ENCODE assay signal across 30 cellular contexts in the genomic region with DNA sequence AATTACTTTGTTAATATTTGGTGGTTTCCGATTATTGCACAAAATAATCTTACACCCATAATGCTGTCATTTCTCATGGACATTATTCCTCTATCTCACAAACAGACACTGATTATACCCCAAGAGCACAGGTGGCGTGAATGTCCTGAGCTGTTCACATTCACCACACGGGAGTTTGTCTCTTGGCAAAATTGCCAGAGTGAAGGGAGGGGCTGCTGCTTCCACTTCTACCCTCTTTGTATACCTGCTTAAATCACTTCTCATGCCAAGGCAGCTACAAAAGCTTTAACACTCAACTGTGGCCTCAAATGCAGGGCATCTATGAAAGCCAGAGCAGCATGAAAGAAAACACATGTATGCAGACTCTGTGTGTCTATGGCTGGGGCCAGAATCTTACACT. TPM values are rescaled to one million over a fixed set of nuclear protein-coding genes. Genes with fewer than 3 reads are reported as not detected.
"Had no signal": no experiment of that assay in that cellular context is flagged by ENCODE, and none has a peak within 500 bp of the region (broad histone marks: within the 10 kb centered on the region; RNA-seq: fewer than 3 reads in every experiment).

No MANE protein-coding gene starts in this region.

- H3K4me1 Mint-ChIP-seq: activated CD4-positive, alpha-beta memory T cell treated with anti-CD3 and anti-CD28 coated beads, Interleukin-2, amount 10 ng/mL, durations not matched to agents 7 days and 5 days; brain; WTC11 had no signal

- H3K4me3 Mint-ChIP-seq: activated CD4-positive, alpha-beta memory T cell treated with anti-CD3 and anti-CD28 coated beads, Interleukin-2, amount 10 ng/mL, durations not matched to agents 7 days and 5 days; activated CD4-positive, alpha-beta T cell treated with anti-CD3 and anti-CD28 coated beads, Interleukin-2, amount 10 ng/mL, durations not matched to agents 7 days and 5 days; activated naive CD4-positive, alpha-beta T cell treated with anti-CD3 and anti-CD28 coated beads, Interleukin-2, amount 10 ng/mL, durations not matched to agents 7 days and 5 days; activated naive CD8-positive, alpha-beta T cell treated with anti-CD3 and anti-CD28 coated beads, Interleukin-2, amount 10 ng/mL, durations not matched to agents 7 days and 5 days; activated T-cell treated with anti-CD3 and anti-CD28 coated beads, Interleukin-2, amount 50 U/mL, for 4 hours; brain; effector memory CD8-positive, alpha-beta T cell; WTC11 had no signal

- H3K9me3 Mint-ChIP-seq: activated CD4-positive, alpha-beta memory T cell treated with anti-CD3 and anti-CD28 coated beads, Interleukin-2, amount 10 ng/mL, durations not matched to agents 7 days and 5 days; activated CD4-positive, alpha-beta T cell treated with anti-CD3 and anti-CD28 coated beads, Interleukin-2, amount 10 ng/mL, durations not matched to agents 7 days and 5 days; activated naive CD4-positive, alpha-beta T cell treated with anti-CD3 and anti-CD28 coated beads, Interleukin-2, amount 10 ng/mL, durations not matched to agents 7 days and 5 days; activated naive CD4-positive, alpha-beta T cell treated with anti-CD3 and anti-CD28 coated beads, Interleukin-2, amount 50 U/mL, for 72 hours; activated naive CD8-positive, alpha-beta T cell treated with anti-CD3 and anti-CD28 coated beads, Interleukin-2, amount 10 ng/mL, durations not matched to agents 7 days and 5 days; activated T-cell treated with anti-CD3 and anti-CD28 coated beads, Interleukin-2, amount 50 U/mL, for 4 hours; brain; effector memory CD8-positive, alpha-beta T cell; WTC11 had no signal

- H3K36me3 Mint-ChIP-seq: activated naive CD4-positive, alpha-beta T cell treated with anti-CD3 and anti-CD28 coated beads, Interleukin-2, amount 10 ng/mL, durations not matched to agents 7 days and 5 days; activated naive CD4-positive, alpha-beta T cell treated with anti-CD3 and anti-CD28 coated beads, Interleukin-2, amount 50 U/mL, for 72 hours; activated naive CD8-positive, alpha-beta T cell treated with anti-CD3 and anti-CD28 coated beads, Interleukin-2, amount 10 ng/mL, durations not matched to agents 7 days and 5 days; brain had no signal

- ATAC-seq: activated naive CD4-positive, alpha-beta T cell treated with anti-CD3 and anti-CD28 coated beads, Interleukin-2, amount 50 U/mL, for 72 hours; activated T-cell treated with anti-CD3 and anti-CD28 coated beads, Interleukin-2, amount 50 U/mL, for 4 hours; effector memory CD8-positive, alpha-beta T cell; gastroesophageal sphincter; WTC11 had no signal

- H3K27ac Mint-ChIP-seq: activated CD4-positive, alpha-beta memory T cell treated with anti-CD3 and anti-CD28 coated beads, Interleukin-2, amount 10 ng/mL, durations not matched to agents 7 days and 5 days; activated naive CD4-positive, alpha-beta T cell treated with anti-CD3 and anti-CD28 coated beads, Interleukin-2, amount 10 ng/mL, durations not matched to agents 7 days and 5 days; activated naive CD8-positive, alpha-beta T cell treated with anti-CD3 and anti-CD28 coated beads, Interleukin-2, amount 10 ng/mL, durations not matched to agents 7 days and 5 days; WTC11 had no signal

- H3K27me3 Mint-ChIP-seq: activated CD4-positive, alpha-beta memory T cell treated with anti-CD3 and anti-CD28 coated beads, Interleukin-2, amount 10 ng/mL, durations not matched to agents 7 days and 5 days; activated CD4-positive, alpha-beta T cell treated with anti-CD3 and anti-CD28 coated beads, Interleukin-2, amount 10 ng/mL, durations not matched to agents 7 days and 5 days; activated naive CD4-positive, alpha-beta T cell treated with anti-CD3 and anti-CD28 coated beads, Interleukin-2, amount 10 ng/mL, durations not matched to agents 7 days and 5 days; activated naive CD8-positive, alpha-beta T cell treated with anti-CD3 and anti-CD28 coated beads, Interleukin-2, amount 10 ng/mL, durations not matched to agents 7 days and 5 days; brain; effector memory CD8-positive, alpha-beta T cell had no signal

- DNase-seq: activated CD4-positive, alpha-beta memory T cell treated with anti-CD3 and anti-CD28 coated beads, Interleukin-2, amount 10 ng/mL, durations not matched to agents 7 days and 5 days; activated CD4-positive, alpha-beta T cell treated with anti-CD3 and anti-CD28 coated beads for 1 hour; activated CD4-positive, alpha-beta T cell treated with anti-CD3 and anti-CD28 coated beads for 4 hours; activated CD4-positive, alpha-beta T cell treated with anti-CD3 and anti-CD28 coated beads, Interleukin-2, amount 10 ng/mL, durations not matched to agents 7 days and 5 days; activated CD4-positive, alpha-beta T cell treated with anti-CD3 and anti-CD28 coated beads, Interleukin-2, amount 50 U/mL, for 4 hours; activated CD8-positive, alpha-beta memory T cell treated with anti-CD3 and anti-CD28 coated beads, Interleukin-2, amount 50 U/mL, for 48 hours; activated gamma-delta T cell; activated naive CD4-positive, alpha-beta T cell; activated naive CD4-positive, alpha-beta T cell treated with anti-CD3 and anti-CD28 coated beads, Interleukin-2, amount 10 ng/mL, durations not matched to agents 7 days and 5 days; activated naive CD8-positive, alpha-beta T cell treated with anti-CD3 and anti-CD28 coated beads, Interleukin-2, amount 10 ng/mL, durations not matched to agents 7 days and 5 days; activated T-cell treated with anti-CD3 and anti-CD28 coated beads, Interleukin-2, amount 50 U/mL, for 4 hours; central memory CD4-positive, alpha-beta T cell; cortex of kidney; dermis blood vessel endothelial cell; effector CD4-positive, alpha-beta T cell; effector memory CD8-positive, alpha-beta T cell; erythroblast; esophagus squamous epithelium; foreskin melanocyte; T-helper 2 cell had no signal

RNA-seq across cellular contexts. Expression of gene SLA2, which starts 41.9 kb away (rescaled TPM):
- total RNA-seq: ascending aorta, chondrocyte, dermis blood vessel endothelial cell, fibroblast of lung, fibroblast of villous mesenchyme, glomerular endothelial cell had no signal
- polyA plus RNA-seq: cardiac muscle cell, fibroblast of lung had no signal
